11 cellular contexts compared by ENCODE assay signal in genomic region chr4:101306764-101307615, GRCh38. TPM values are rescaled to one million over a fixed set of nuclear protein-coding genes. Genes with fewer than 3 reads are reported as not detected.
DNase-seq lines count a peak whose midpoint lies in the region; ATAC-seq and TF ChIP-seq lines count a peak whose summit lies in the region.
"Had no signal": no experiment of that assay in that cellular context is flagged by ENCODE, and none has a peak within 500 bp of the region (broad histone marks: within the 10 kb centered on the region; RNA-seq: fewer than 3 reads in every experiment).

No MANE protein-coding gene starts in this region.

- H3K4me1 ChIP-seq in lung (ENCODE audit: control insufficient read depth in 2 of 2, insufficient read depth in 2 of 2, low read length in 2 of 2): peaks cover 1 to 16% of the 10 kb centered on the region in 2 donors

- no peak overlapping the region for H3K27ac ChIP-seq in lung (ENCODE audit: low read depth in 1 of 2, low read length in 1 of 2)

- H3K27me3 ChIP-seq in GM06990 (replicated peaks; ENCODE audit: control insufficient read depth, insufficient read depth, low read length) (no peaks in the 10 kb centered on the region), lung (ENCODE audit: control insufficient read depth, insufficient read depth) (no peaks in the 10 kb centered on the region)

- WGBS in lung, 2 donors: 47 to 59% methylated on average over 4 of the region's 4 CpGs

- ATAC-seq in GM21390 (IDR thresholded peaks at IDR 0.05; ENCODE audit: unreplicated experiment): peak; percentile 8
- peak; percentile 35 for ATAC-seq in lung (ENCODE audit: insufficient read depth, low FRiP score)
- ATAC-seq in GM19328 (IDR thresholded peaks at IDR 0.05; ENCODE audit: unreplicated experiment): no peak
- no peak for ATAC-seq in GM19324 (IDR thresholded peaks at IDR 0.05; ENCODE audit: low FRiP score, unreplicated experiment)

- H3K4me3 ChIP-seq in GM06990 (replicated peaks; ENCODE audit: low read depth, low read length) (peak overlapping the region; percentile 29), lung (no peak overlapping the region)

- TF ChIP-seq CTCF in GM06990 (IDR thresholded peaks at IDR 0.05; ENCODE audit: insufficient read depth, low read length, poor library complexity, severe bottlenecking): no peak
- TF ChIP-seq CTCF in lung (IDR thresholded peaks at IDR 0.05; ENCODE audit: control extremely low read depth, extremely low read depth): no peak

- no peak for DNase-seq in GM06990 (ENCODE audit: extremely low read depth, insufficient read length)
- DNase-seq in NCI-H69 (lab: John Stamatoyannopoulos, UW): peak; percentile 9
- DNase-seq in lung (ENCODE audit: low spot score): no peak
- DNase-seq in NOMO-1 treated with DMSO at 0.1 percent for 48 hours (lab: John Stamatoyannopoulos, UW; ENCODE audit: unreplicated experiment): no peak
- no peak for DNase-seq in iPS-NIHi7 (ENCODE audit: extremely low spot score)
- DNase-seq: midbrain; NCI-H510A; stimulated activated CD4-positive, alpha-beta T cell treated with anti-CD3 and anti-CD28 coated beads, Interleukin-12 subunit alpha, Interleukin-12 subunit beta, amount 100 ng/mL, for 4 hours had no signal

- H3K36me3 ChIP-seq in GM06990 (ENCODE audit: control insufficient read depth, insufficient read depth, low read length) (no peaks in the 10 kb centered on the region), lung (ENCODE audit: control insufficient read depth in 2 of 2, insufficient read depth in 2 of 2, low read length in 2 of 2) (no peaks in the 10 kb centered on the region)

- no peaks in the 10 kb centered on the region for H3K9me3 ChIP-seq in lung (ENCODE audit: control insufficient read depth in 2 of 2, insufficient read depth in 1 of 2, low read length in 1 of 2)

RNA-seq across cellular contexts. Expression of gene PPP3CA, which starts 40.3 kb away (rescaled TPM):
- total RNA-seq in lung: 10 to 100 TPM; 44.3 to 72.0 TPM
- 10 to 100 TPM; 13.5 to 17.1 TPM for polyA plus RNA-seq in lung

Comparison
In these comparisons a context has a peak if more than half of its experiments do, and no peak if none do; other contexts are left out.
1. ATAC-seq: peak in GM21390 (single experiment) and lung (single experiment); none in GM19328 (single experiment) and GM19324 (single experiment).